Comparison of ENCODE assay signal across 15 cellular contexts in the genomic region with DNA sequence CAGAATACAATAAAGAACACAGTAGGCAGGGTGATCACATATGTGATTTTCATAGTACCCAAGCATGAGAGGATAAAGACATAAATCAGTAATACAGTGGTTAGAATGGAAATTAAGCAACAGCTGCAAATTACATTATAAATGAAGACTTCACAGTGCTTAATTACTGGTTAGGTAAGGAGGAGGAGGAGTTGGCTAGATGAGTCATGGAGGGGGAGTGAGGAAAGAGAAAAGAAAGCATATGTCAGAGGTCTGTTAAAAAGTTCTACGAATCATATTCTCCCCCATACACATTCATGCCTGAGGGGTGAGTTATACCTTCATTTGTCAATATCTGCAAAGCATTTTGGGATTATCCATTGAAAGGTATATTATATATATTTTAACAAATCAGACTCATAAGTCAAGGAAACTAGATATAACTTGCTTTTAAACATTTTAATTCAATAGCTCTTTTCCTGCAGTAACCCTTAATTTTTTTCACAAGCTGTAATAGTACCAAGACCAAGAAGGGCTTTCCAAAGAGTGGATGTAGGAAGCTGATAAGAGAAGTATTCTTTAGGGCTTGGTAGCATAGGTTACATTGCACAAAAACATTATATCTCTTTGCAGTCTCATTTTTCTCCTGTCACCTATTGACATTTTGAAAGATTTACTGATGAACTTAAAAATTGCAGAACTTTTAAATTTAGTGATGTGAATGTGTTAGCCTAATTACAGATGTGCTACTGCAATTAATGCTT.
DNase-seq lines count a peak whose midpoint lies in the region; ATAC-seq and TF ChIP-seq lines count a peak whose summit lies in the region.
"Had no signal": no experiment of that assay in that cellular context is flagged by ENCODE, and none has a peak within 500 bp of the region (broad histone marks: within the 10 kb centered on the region; RNA-seq: fewer than 3 reads in every experiment).

No MANE protein-coding gene starts in this region.

- WGBS in heart right ventricle, 2 donors = 59 to 69% methylated on average over 1 of the region's 1 CpG

- H3K27ac ChIP-seq in SJCRH30 (peak overlapping the region; percentile 38), heart right ventricle (no peak overlapping the region)
- H3K27ac ChIP-seq: SJSA1 had no signal

- intact Hi-C loops in heart right ventricle (cut with DNase I) = loop anchor here in 1 of 10 donors (2.0 kb wide), 1 partner anchor 73 kb away; no protein-coding TSS in a partner anchor

- H3K27me3 ChIP-seq in SJCRH30 (no peaks in the 10 kb centered on the region), heart right ventricle (no peaks in the 10 kb centered on the region)
- H3K27me3 ChIP-seq: SJSA1 had no signal

- H3K36me3 ChIP-seq in SJCRH30 (no peaks in the 10 kb centered on the region), heart right ventricle (no peaks in the 10 kb centered on the region)
- H3K36me3 ChIP-seq: SJSA1 had no signal

- H3K9me3 ChIP-seq in SJCRH30 (replicated peaks) = no peaks in the 10 kb centered on the region
- no peaks in the 10 kb centered on the region for H3K9me3 ChIP-seq in heart right ventricle
- H3K9me3 ChIP-seq: SJSA1 had no signal

- peaks cover 16% of the 10 kb centered on the region for H3K4me1 ChIP-seq in SJCRH30
- H3K4me1 ChIP-seq in heart right ventricle = no peaks in the 10 kb centered on the region
- H3K4me1 ChIP-seq: SJSA1 had no signal

- TF ChIP-seq CTCF in fibroblast of pulmonary artery (IDR thresholded peaks at IDR 0.05; ENCODE audit: low read length, missing control alignments) = no peak
- TF ChIP-seq CTCF in heart right ventricle (IDR thresholded peaks at IDR 0.05) = no peak

- H3K4me3 ChIP-seq in SJCRH30 (no peak overlapping the region), fibroblast of pulmonary artery (replicated peaks; ENCODE audit: low read depth, low read length) (no peak overlapping the region), heart right ventricle (no peak overlapping the region)
- H3K4me3 ChIP-seq: SJSA1 had no signal

- ATAC-seq in HG03378 (IDR thresholded peaks at IDR 0.05; ENCODE audit: unreplicated experiment) = no peak
- no peak for ATAC-seq in heart right ventricle
- ATAC-seq: naive thymus-derived CD4-positive, alpha-beta T cell; stimulated activated naive B cell treated with anti-CD40 and anti-IgM and Interleukin-4, amounts not matched to agents 10 μg/mL and 1 μg/mL and 100 μg/mL, for 72 hours had no signal

- DNase-seq in AG20443 (ENCODE audit: low spot score) (peak; percentile 7), HT1080 (ENCODE audit: low read depth) (peak; percentile 56), SJCRH30 (peak; percentile 34 to 62), fibroblast of pulmonary artery (ENCODE audit: low read depth) (peak; percentile 46), NK-92 (lab: John Stamatoyannopoulos, UW; ENCODE audit: unreplicated experiment) (no peak), DMS114 treated with DMSO at 0.1 percent for 48 hours (lab: John Stamatoyannopoulos, UW; ENCODE audit: unreplicated experiment) (no peak), heart right ventricle (no peak)
- DNase-seq: amniotic stem cell; MM.1S; naive thymus-derived CD4-positive, alpha-beta T cell; NCI-H446 treated with DMSO at 0.1 percent for 48 hours; stimulated activated CD4-positive, alpha-beta T cell treated with anti-CD3 and anti-CD28 coated beads, Interleukin-4, amount 100 ng/mL, for 24 hours; stimulated activated naive B cell treated with anti-CD40 and anti-IgM and Interleukin-4, amounts not matched to agents 10 μg/mL and 1 μg/mL and 100 μg/mL, for 72 hours had no signal

Comparison
In these comparisons a context has a peak if more than half of its experiments do, and no peak if none do; other contexts are left out.
1. DNase-seq: peak in AG20443 (single experiment), HT1080 (single experiment), SJCRH30 (2 of 2) and fibroblast of pulmonary artery (single experiment); none in NK-92 (single experiment), DMS114 treated with DMSO at 0.1 percent for 48 hours (single experiment) and heart right ventricle (0 of 2).